8 cellular contexts compared by ENCODE assay signal in genomic region chr17:4881761-4882555, GRCh38. TPM values are rescaled to one million over a fixed set of nuclear protein-coding genes. Genes with fewer than 3 reads are reported as not detected.
DNase-seq lines count a peak whose midpoint lies in the region; ATAC-seq and TF ChIP-seq lines count a peak whose summit lies in the region.

No MANE protein-coding gene starts in this region.

- H3K36me3 ChIP-seq in GM06990 (ENCODE audit: control insufficient read depth, insufficient read depth, low read length), result peaks cover 32% of the 10 kb centered on the region
- peaks cover 40% of the 10 kb centered on the region for H3K36me3 ChIP-seq in colonic mucosa

- no peak for DNase-seq in GM06990 (ENCODE audit: extremely low read depth, insufficient read length)
- DNase-seq in NCI-H1436 (lab: John Stamatoyannopoulos, UW), result peak; percentile 51
- DNase-seq in activated CD4-positive, alpha-beta T cell treated with anti-CD3 and anti-CD28 coated beads for 48 hours, result peak; percentile 74
- peak; percentile 74 for DNase-seq in colonic mucosa
- DNase-seq in lung microvascular endothelial cell (ENCODE audit: low read depth in 2 of 2), result peak; percentile 43 to 72
- DNase-seq in stimulated activated CD8-positive, alpha-beta memory T cell treated with anti-CD3 and anti-CD28 coated beads, Interleukin-7, amount 100 ng/mL, for 24 hours (ENCODE audit: low read depth), result peak; percentile 34

- TF ChIP-seq CTCF in GM06990 (IDR thresholded peaks at IDR 0.05; ENCODE audit: insufficient read depth, low read length, poor library complexity, severe bottlenecking) (peak; percentile 94), colonic mucosa (IDR thresholded peaks at IDR 0.05) (peak; percentile 92)

- H3K27ac ChIP-seq in colonic mucosa, result no peak overlapping the region

- H3K9me3 ChIP-seq in colonic mucosa, result no peaks in the 10 kb centered on the region

- intact Hi-C loops in colonic mucosa (cut with DNase I), result loop anchor here (10.0 kb wide), 1 partner anchor 177 kb away; the partner anchor contains the start of gene PELP1

- no peaks in the 10 kb centered on the region for H3K27me3 ChIP-seq in GM06990 (replicated peaks; ENCODE audit: control insufficient read depth, insufficient read depth, low read length)
- no peaks in the 10 kb centered on the region for H3K27me3 ChIP-seq in colonic mucosa

- no peaks in the 10 kb centered on the region for H3K4me1 ChIP-seq in colonic mucosa

- H3K9ac ChIP-seq in colonic mucosa (ENCODE audit: low read depth in 2 of 2, low read length in 2 of 2), result no peak overlapping the region

- no peak overlapping the region for H3K4me3 ChIP-seq in GM06990 (replicated peaks; ENCODE audit: low read depth, low read length)
- H3K4me3 ChIP-seq in colonic mucosa, result no peak overlapping the region

- ATAC-seq in HG03139 (IDR thresholded peaks at IDR 0.05; ENCODE audit: unreplicated experiment) (no peak), HG03025 (IDR thresholded peaks at IDR 0.05; ENCODE audit: low FRiP score, unreplicated experiment) (no peak)

RNA-seq across cellular contexts. Expression of gene C17orf107, which starts 17.4 kb away (rescaled TPM):
- total RNA-seq in colonic mucosa (1 to 10 TPM in 1 of 2 donors, under 1 TPM in 1; 0.74 to 1.8 TPM), lung microvascular endothelial cell (0.44 and 1.6 TPM in 2 replicates)

RNA-seq across cellular contexts. Expression of gene CHRNE, which starts 20.9 kb away (rescaled TPM):
- 1 to 10 TPM in 1 of 2 donors, not detected in 1; 1.1 TPM for total RNA-seq in colonic mucosa
- total RNA-seq in lung microvascular endothelial cell, result 0.65 and 1.4 TPM in 2 replicates

RNA-seq across cellular contexts. Expression of gene MINK1, which starts 48.8 kb away (rescaled TPM):
- 100 to 1,000 TPM; 172 to 215 TPM for total RNA-seq in colonic mucosa
- 17.9 and 26.0 TPM in 2 replicates for total RNA-seq in lung microvascular endothelial cell

RNA-seq across cellular contexts. Expression of gene GP1BA, which starts 50.1 kb away (rescaled TPM):
- total RNA-seq in colonic mucosa, result not detected
- total RNA-seq in lung microvascular endothelial cell, result not detected in 2 replicates

RNA-seq across cellular contexts. Expression of gene SLC25A11, which starts 57.9 kb away (rescaled TPM):
- total RNA-seq in colonic mucosa (100 to 1,000 TPM in 1 of 2 donors, 10 to 100 TPM in 1; 73.1 to 116 TPM), lung microvascular endothelial cell (38.4 and 57.3 TPM in 2 replicates)
